ENCODE assay signal across 25 cellular contexts in genomic region chr9:759983-760715, GRCh38.
DNase-seq lines count a peak whose midpoint lies in the region; ATAC-seq, FAIRE-seq and TF ChIP-seq lines count a peak whose summit lies in the region.
"Had no signal": no experiment of that assay in that cellular context is flagged by ENCODE, and none has a peak within 500 bp of the region (broad histone marks: within the 10 kb centered on the region; RNA-seq: fewer than 3 reads in every experiment).

No MANE protein-coding gene starts in this region.

- no peak for TF ChIP-seq CTCF in Loucy (conservative IDR thresholded peaks at IDR 0.05; ENCODE audit: low read length)
- TF ChIP-seq CTCF in K562 (IDR thresholded peaks at IDR 0.05 in 2 of 3, conservative IDR thresholded peaks at IDR 0.05 in 1 of 3; ENCODE audit: insufficient read depth in 2 of 3, low read depth in 1 of 3, low read length in 3 of 3) = no peak
- TF ChIP-seq CTCF in tibial artery (IDR thresholded peaks at IDR 0.05) = no peak

- CTCF ChIA-PET in K562 (lab: Yijun Ruan, JAX; ENCODE audit: low intra/inter-chr PET ratio) = no interaction called here

- peak overlapping the region; percentile 75 for H2AK5ac ChIP-seq in trophoblast cell (ENCODE audit: low read length)

- no peak for ATAC-seq in K562
- no peak for ATAC-seq in GM19463 (IDR thresholded peaks at IDR 0.05; ENCODE audit: unreplicated experiment)
- ATAC-seq: A549 had no signal

- H3K9me1 ChIP-seq in K562 (ENCODE audit: control insufficient read depth, insufficient read depth, low read length) = no peaks in the 10 kb centered on the region

- H3K27ac ChIP-seq in K562 (ENCODE audit: extremely low read depth, low read depth, low read length) (no peak overlapping the region), trophoblast cell (ENCODE audit: low read depth, low read length) (no peak overlapping the region), tibial artery (peak overlapping the region; percentile 49 to 59)
- H3K27ac ChIP-seq: A549, GM23248, SJSA1 had no signal

- H3K79me1 ChIP-seq in trophoblast cell (ENCODE audit: low read length) = peaks cover 14% of the 10 kb centered on the region

- H4K91ac ChIP-seq in trophoblast cell (ENCODE audit: low read depth, low read length) = peak overlapping the region; percentile 61

- H3K36me3 ChIP-seq in Loucy (ENCODE audit: insufficient read depth, low read length) (no peaks in the 10 kb centered on the region), K562 (ENCODE audit: control insufficient read depth, insufficient read depth, low read length) (no peaks in the 10 kb centered on the region), trophoblast cell (ENCODE audit: control insufficient read depth in 1 of 2, insufficient read depth in 2 of 2, low read length in 2 of 2) (no peaks in the 10 kb centered on the region), tibial artery (no peaks in the 10 kb centered on the region)
- H3K36me3 ChIP-seq: MG63, SJSA1 had no signal

- no peak overlapping the region for H3K23ac ChIP-seq in trophoblast cell (ENCODE audit: low read length)

- intact Hi-C loops in K562 (cut with micrococcal nuclease) (loop anchor here (5.0 kb wide), 1 partner anchor 373 kb away; no protein-coding TSS in a partner anchor), tibial artery (cut with DNase I; ENCODE audit: low total_unique reads) (loop anchor here (5.0 to 10.0 kb wide), 2 partner anchors 148 to 255 kb away; partner anchors contain the start of gene KANK1), posterior cingulate gyrus (cut with DNase I) (loop anchor here (10.0 kb wide), 1 partner anchor 285 kb away; no protein-coding TSS in a partner anchor)

- no peak for DNase-seq in K562 (ENCODE audit: extremely low read depth in 1 of 4, low spot score in 3 of 4)
- DNase-seq in trophoblast cell = no peak
- DNase-seq in tibial artery = no peak
- DNase-seq in NCI-H128 (lab: John Stamatoyannopoulos, UW; ENCODE audit: unreplicated experiment) = no peak
- DNase-seq in posterior cingulate gyrus = no peak
- DNase-seq in stimulated activated CD8-positive, alpha-beta memory T cell treated with anti-CD3 and anti-CD28 coated beads, Interleukin-4, amount 100 ng/mL, for 48 hours = no peak
- DNase-seq: Calu3, DMS79 treated with DMSO at 0.1 percent for 48 hours, GM23248, H9, KBM-7, MG63, NCI-H1105 treated with DMSO at 0.1 percent for 48 hours, NCI-H2029, NCI-H446 treated with DMSO at 0.1 percent for 48 hours, NCI-H526, NCI-H82, Right ventricle myocardium superior, RPMI8226 had no signal

- H2AFZ ChIP-seq in Loucy (ENCODE audit: low read length) (peak overlapping the region; percentile 25; the same call in 1 of the 2 replicates), K562 (ENCODE audit: low read depth, low read length) (no peak overlapping the region), trophoblast cell (ENCODE audit: insufficient read depth, low read length, poor library complexity) (no peak overlapping the region)
- H2AFZ ChIP-seq: GM23248 had no signal

- TF ChIP-seq RAD21 in K562 (CRISPR knock-in tag; conservative IDR thresholded peaks at IDR 0.05 in 1 of 2, IDR thresholded peaks at IDR 0.05 in 1 of 2) = no peak

- H3K4me2 ChIP-seq in Loucy (ENCODE audit: low read depth, low read length, poor library complexity, severe bottlenecking) (peak overlapping the region; percentile 41), K562 (ENCODE audit: insufficient read depth, low read length) (no peak overlapping the region), trophoblast cell (ENCODE audit: low read length) (no peak overlapping the region)
- H3K4me2 ChIP-seq: A549 had no signal

- H3F3A ChIP-seq in Loucy (ENCODE audit: low read depth) = no peaks in the 10 kb centered on the region; the same call in 1 of the 2 replicates

- H3K14ac ChIP-seq in trophoblast cell (ENCODE audit: low read length) = peak overlapping the region; percentile 51

- no peak overlapping the region for H4K12ac ChIP-seq in trophoblast cell (ENCODE audit: low read depth, low read length)

- H3K18ac ChIP-seq in trophoblast cell (ENCODE audit: low read length) = no peak overlapping the region

- no peak for FAIRE-seq in K562 (lab: Jason Lieb, UNC)
- FAIRE-seq: A549, GM18507, HTR-8/SVneo had no signal

- no peak overlapping the region for H2BK5ac ChIP-seq in trophoblast cell (ENCODE audit: low read depth, low read length, poor library complexity)

- H3K27me3 ChIP-seq in Loucy (ENCODE audit: insufficient read depth, low read length, poor library complexity, severe bottlenecking) = no peaks in the 10 kb centered on the region
- peaks cover 0 to 7% of the 10 kb centered on the region in 2 experiments; a peak in 2 of 5 replicates for H3K27me3 ChIP-seq in K562 (ENCODE audit: control insufficient read depth in 2 of 2, insufficient read depth in 2 of 2, low read length in 2 of 2)
- H3K27me3 ChIP-seq in trophoblast cell (ENCODE audit: insufficient read depth, low read length) = no peaks in the 10 kb centered on the region
- no peaks in the 10 kb centered on the region for H3K27me3 ChIP-seq in tibial artery
- H3K27me3 ChIP-seq: MG63, SJSA1 had no signal

- no peak overlapping the region for H2BK120ac ChIP-seq in trophoblast cell (ENCODE audit: insufficient read depth, low read length, poor library complexity)

- peak overlapping the region; percentile 83 for H2BK12ac ChIP-seq in trophoblast cell (ENCODE audit: low read length)

- POLR2A ChIA-PET in K562 (lab: Yijun Ruan, JAX) = no interaction called here

- no peaks in the 10 kb centered on the region for H3K9me2 ChIP-seq in Loucy (replicated peaks; ENCODE audit: low read depth, low read length)

- no peak for TF ChIP-seq POLR2A in K562 (conservative IDR thresholded peaks at IDR 0.05)

- H4K20me1 ChIP-seq in Loucy (ENCODE audit: insufficient read depth, low read length, poor library complexity, severe bottlenecking) (no peaks in the 10 kb centered on the region), K562 (replicated peaks; ENCODE audit: control insufficient read depth, insufficient read depth, low read length) (no peaks in the 10 kb centered on the region)

- 0% methylated on average over 10 of the region's 10 CpGs for WGBS in K562 (ENCODE audit: insufficient coverage, low coverage, missing lambda C conversion rate)
- no CpG with 5 or more reads among the region's 10 CpGs for WGBS in trophoblast cell (ENCODE audit: extremely low coverage, insufficient coverage, insufficient read length)

- H3K4me3 ChIP-seq in Loucy (ENCODE audit: low read length, poor library complexity, severe bottlenecking) (no peak overlapping the region), K562 (no peak overlapping the region), trophoblast cell (ENCODE audit: low read depth, low read length) (no peak overlapping the region), tibial artery (no peak overlapping the region)
- H3K4me3 ChIP-seq: A549, GM23248, MG63, SJSA1 had no signal

- H3K9me3 ChIP-seq in Loucy (ENCODE audit: insufficient read depth, low read depth, low read length) = no peaks in the 10 kb centered on the region
- H3K9me3 ChIP-seq in K562 (replicated peaks; ENCODE audit: control insufficient read depth, insufficient read depth, low read depth, low read length) = no peaks in the 10 kb centered on the region
- no peaks in the 10 kb centered on the region for H3K9me3 ChIP-seq in trophoblast cell (ENCODE audit: insufficient read depth, low read depth, low read length)
- H3K9me3 ChIP-seq in tibial artery = no peaks in the 10 kb centered on the region
- H3K9me3 ChIP-seq: A549, MG63, SJSA1 had no signal

- no peaks in the 10 kb centered on the region for H3K79me2 ChIP-seq in Loucy (ENCODE audit: insufficient read depth, low read length)
- no peaks in the 10 kb centered on the region for H3K79me2 ChIP-seq in K562 (ENCODE audit: control insufficient read depth, insufficient read depth, low read length)
- H3K79me2 ChIP-seq in trophoblast cell (ENCODE audit: control insufficient read depth, insufficient read depth, low read length, poor library complexity) = no peaks in the 10 kb centered on the region

- H3K4me1 ChIP-seq in Loucy (ENCODE audit: insufficient read depth, low read length, poor library complexity, severe bottlenecking) (peaks cover 62% of the 10 kb centered on the region), K562 (replicated peaks in 1 of 2; ENCODE audit: control insufficient read depth in 2 of 2, insufficient read depth in 2 of 2, low read length in 2 of 2) (no peaks in the 10 kb centered on the region), trophoblast cell (ENCODE audit: control insufficient read depth in 1 of 2, insufficient read depth in 2 of 2, low read length in 2 of 2) (peaks cover 9 to 16% of the 10 kb centered on the region in 2 experiments), tibial artery (peaks cover 0 to 26% (median 12%) of the 10 kb centered on the region in 4 donors)

- no TSS peak for BruUV-seq in K562 (replicated peaks; lab: Mats Ljungman, UMichigan)

- in situ Hi-C loops in K562 (cut with MboI) = loop anchor here (25.0 kb wide), 1 partner anchor 148 kb away; no protein-coding TSS in a partner anchor

- peak overlapping the region; percentile 22 for H4K8ac ChIP-seq in trophoblast cell (ENCODE audit: low read depth, low read length)

- peak overlapping the region; percentile 19 for H3K9ac ChIP-seq in Loucy (ENCODE audit: low read depth, low read length, poor library complexity, severe bottlenecking)
- H3K9ac ChIP-seq in K562 (ENCODE audit: insufficient read depth in 1 of 2, low read depth in 2 of 2, low read length in 2 of 2) = no peak overlapping the region
- H3K9ac ChIP-seq in trophoblast cell (ENCODE audit: low read length) = no peak overlapping the region
- H3K9ac ChIP-seq: GM23248 had no signal

- TF ChIP-seq EP300 in K562 (IDR thresholded peaks at IDR 0.05; ENCODE audit: low read length) = no peak

- H3K4ac ChIP-seq in trophoblast cell (ENCODE audit: low read depth, low read length) = peak overlapping the region; percentile 27

TF ChIP-seq in K562, 482 proteins besides CTCF, POLR2A, EP300 and RAD21 (continues in another document):
- TF ChIP-seq ZFP91 (CRISPR knock-in tag; IDR thresholded peaks at IDR 0.05) (no peak), HDAC8 (tag; IDR thresholded peaks at IDR 0.05) (no peak)

Comparison
In these comparisons a context has a peak if more than half of its experiments do, and no peak if none do; other contexts are left out.
1. H3K27ac ChIP-seq: peak in tibial artery (2 of 2); none in K562 (single experiment) and trophoblast cell (single experiment).